20 cellular contexts compared by ENCODE assay signal in genomic region chr6:101832371-101832770, GRCh38.
A peak's percentile ranks its signal among the peaks of the same experiment; 100 is the strongest.
DNase-seq lines count a peak whose midpoint lies in the region; ATAC-seq and TF ChIP-seq lines count a peak whose summit lies in the region.
"Had no signal": no experiment of that assay in that cellular context is flagged by ENCODE, and none has a peak within 500 bp of the region (broad histone marks: within the 10 kb centered on the region; RNA-seq: fewer than 3 reads in every experiment).

No MANE protein-coding gene starts in this region.

- no peak for TF ChIP-seq CTCF in heart left ventricle (IDR thresholded peaks at IDR 0.05)
- no peak for TF ChIP-seq CTCF in upper lobe of left lung (IDR thresholded peaks at IDR 0.05)
- no peak for TF ChIP-seq CTCF in H9 (conservative IDR thresholded peaks at IDR 0.05)

- no peak overlapping the region for H2BK15ac ChIP-seq in H9 (ENCODE audit: low read depth, low read length)

- no peaks in the 10 kb centered on the region for H3K4me1 Mint-ChIP-seq in H9
- H3K4me1 Mint-ChIP-seq: CD14-positive monocyte, T-cell had no signal

- no peak overlapping the region for H3K4me3 ChIP-seq in heart left ventricle
- H3K4me3 ChIP-seq in upper lobe of left lung, result no peak overlapping the region
- no peak overlapping the region for H3K4me3 ChIP-seq in MG63
- H3K4me3 ChIP-seq: GM23248 had no signal

- peaks cover 0 to 17% (median 10%) of the 10 kb centered on the region in 3 experiments; a peak in 5 of 7 replicates for H3K36me3 Mint-ChIP-seq in H9 (ENCODE audit: insufficient read depth in 1 of 3, low read depth in 3 of 3)
- H3K36me3 Mint-ChIP-seq: CD14-positive monocyte, T-cell had no signal

- ATAC-seq in Right ventricle myocardium superior (ENCODE audit: poor library complexity), result peak; percentile 94
- peak in 3 of 4 donors; percentile 68 to 86 (median 78) for ATAC-seq in heart left ventricle
- ATAC-seq in upper lobe of left lung (ENCODE audit: low FRiP score in 2 of 2), result no peak
- ATAC-seq: Panc1, T-cell had no signal

- no peaks in the 10 kb centered on the region for H3K79me2 ChIP-seq in H9 (ENCODE audit: insufficient read depth, low read length)

- WGBS in heart left ventricle, 4 donors, result 37 to 44% (median 39%) methylated on average over 2 of the region's 2 CpGs
- 55 to 60% methylated on average over 2 of the region's 2 CpGs for WGBS in upper lobe of left lung, 2 donors
- WGBS in H9 (ENCODE audit: extremely low coverage, insufficient read length, low lambda C conversion rate), result no CpG with 5 or more reads among the region's 2 CpGs

- H3K14ac ChIP-seq in H9 (ENCODE audit: insufficient read depth, low read length), result no peak overlapping the region

- H3K79me1 ChIP-seq in H9 (ENCODE audit: insufficient read depth, low read depth, low read length, poor library complexity, severe bottlenecking), result no peaks in the 10 kb centered on the region

- H4K8ac ChIP-seq in H9 (replicated peaks; ENCODE audit: insufficient read length, low read depth, low read length), result no peak overlapping the region

- H4K5ac ChIP-seq in H9 (ENCODE audit: insufficient read length, low read depth, low read length), result no peak overlapping the region

- peak; percentile 61 for DNase-seq in Right ventricle myocardium superior
- no peak for DNase-seq in cardiac septum (ENCODE audit: low spot score)
- DNase-seq in NCI-H446 (lab: John Stamatoyannopoulos, UW), result peak; percentile 28 to 81
- peak in 3 of 5 donors; percentile 41 to 59 (median 44) for DNase-seq in heart left ventricle
- no peak for DNase-seq in upper lobe of left lung
- no peak for DNase-seq in MG63
- DNase-seq in H9, result no peak
- DNase-seq: ACHN, AML-193, GM23248, MV-4-11, NCI-H1436 treated with DMSO at 0.1 percent for 48 hours, NCI-H2081 treated with DMSO at 0.1 percent for 48 hours, NCI-H345, NCI-H774, SHP77, SK-N-SH, T-cell had no signal

- H3K4me2 ChIP-seq in H9 (ENCODE audit: insufficient read depth, insufficient read length, low read length), result no peak overlapping the region
- H3K4me2 ChIP-seq: SK-N-SH had no signal

- H2BK20ac ChIP-seq in H9 (ENCODE audit: low read depth, low read length, poor library complexity, severe bottlenecking), result no peak overlapping the region

- no peaks in the 10 kb centered on the region for H4K20me1 ChIP-seq in H9 (ENCODE audit: control insufficient read depth, insufficient read depth, insufficient read length)

- H3K36me3 ChIP-seq in heart left ventricle, result no peaks in the 10 kb centered on the region
- H3K36me3 ChIP-seq in upper lobe of left lung, result no peaks in the 10 kb centered on the region
- no peaks in the 10 kb centered on the region for H3K36me3 ChIP-seq in MG63

- intact Hi-C loops in Right ventricle myocardium superior (cut with DNase I), result no loop called here
- intact Hi-C loops in cardiac septum (cut with DNase I), result no loop called here
- intact Hi-C loops in heart left ventricle (cut with DNase I), result no loop called here

- H3K27me3 Mint-ChIP-seq in H9 (ENCODE audit: low read depth), result no peaks in the 10 kb centered on the region
- H3K27me3 Mint-ChIP-seq: T-cell had no signal

- no peak overlapping the region for H2BK5ac ChIP-seq in H9 (ENCODE audit: insufficient read length, low read length)

- TF ChIP-seq POLR2A in heart left ventricle (IDR thresholded peaks at IDR 0.05), result no peak
- no peak for TF ChIP-seq POLR2A in upper lobe of left lung (IDR thresholded peaks at IDR 0.05)

- H4K91ac ChIP-seq in H9 (ENCODE audit: insufficient read length, low read depth, low read length), result no peak overlapping the region

- H2BK12ac ChIP-seq in H9 (ENCODE audit: insufficient read length, low read depth, low read length), result no peak overlapping the region

- H3K23ac ChIP-seq in H9 (ENCODE audit: insufficient read length, low read depth, low read length), result no peak overlapping the region

- H3K27ac Mint-ChIP-seq in H9, result no peak overlapping the region
- H3K27ac Mint-ChIP-seq: CD14-positive monocyte, T-cell had no signal

- no peaks in the 10 kb centered on the region for H3K23me2 ChIP-seq in H9 (ENCODE audit: insufficient read length, low read depth, low read length, poor library complexity, severe bottlenecking)

- no peaks in the 10 kb centered on the region for H3K4me1 ChIP-seq in heart left ventricle
- H3K4me1 ChIP-seq in upper lobe of left lung, result no peaks in the 10 kb centered on the region
- no peaks in the 10 kb centered on the region for H3K4me1 ChIP-seq in H9 (ENCODE audit: insufficient read depth, low read length)

- no peak overlapping the region for H2AFZ ChIP-seq in H9 (ENCODE audit: low read length)
- H2AFZ ChIP-seq: GM23248 had no signal

- H3K9ac ChIP-seq in H9 (ENCODE audit: extremely low read depth, insufficient read length, low read length), result no peak overlapping the region
- H3K9ac ChIP-seq: GM23248, SK-N-SH had no signal

- H3K27ac ChIP-seq in heart left ventricle, result no peak overlapping the region
- H3K27ac ChIP-seq in upper lobe of left lung, result no peak overlapping the region
- H3K27ac ChIP-seq in H9 (ENCODE audit: insufficient read length, low read depth, low read length), result no peak overlapping the region
- H3K27ac ChIP-seq: GM23248 had no signal

- TF ChIP-seq EP300 in upper lobe of left lung (IDR thresholded peaks at IDR 0.05), result no peak

- H3K9me3 Mint-ChIP-seq in H9, result peaks cover 16 to 21% of the 10 kb centered on the region in 2 experiments; a peak in 4 of 5 replicates

- peaks cover 0 to 27% (median 5%) of the 10 kb centered on the region in 12 donors for H3K9me3 ChIP-seq in heart left ventricle
- H3K9me3 ChIP-seq in upper lobe of left lung, result peaks cover 0 to 2% (median 0%) of the 10 kb centered on the region in 4 donors
- peaks cover 8% of the 10 kb centered on the region; the same call in 1 of the 2 replicates for H3K9me3 ChIP-seq in MG63
- H3K9me3 ChIP-seq in H9 (ENCODE audit: control insufficient read depth, low read depth, low read length), result no peaks in the 10 kb centered on the region

- H2AK5ac ChIP-seq in H9 (ENCODE audit: insufficient read length, low read length), result no peak overlapping the region

- H3K27me3 ChIP-seq in heart left ventricle (no peaks in the 10 kb centered on the region), upper lobe of left lung (no peaks in the 10 kb centered on the region), MG63 (no peaks in the 10 kb centered on the region), H9 (ENCODE audit: insufficient read depth, low read length) (no peaks in the 10 kb centered on the region)

- no peak overlapping the region for H3K56ac ChIP-seq in H9 (ENCODE audit: insufficient read length, low read depth, low read length)

- no peak overlapping the region for H3K4ac ChIP-seq in H9 (ENCODE audit: low read depth, low read length)

- H3K18ac ChIP-seq in H9 (ENCODE audit: insufficient read length, low read depth, low read length), result no peak overlapping the region

- no peak overlapping the region for H3T11ph ChIP-seq in H9 (ENCODE audit: low read length)

- H3K4me3 Mint-ChIP-seq in H9, result no peak overlapping the region
- H3K4me3 Mint-ChIP-seq: CD14-positive monocyte, T-cell had no signal

- H2BK120ac ChIP-seq in H9 (ENCODE audit: low read depth, low read length, poor library complexity, severe bottlenecking), result no peak overlapping the region

Comparison
In these comparisons a context has a peak if more than half of its experiments do, and no peak if none do; other contexts are left out.
1. DNase-seq: peak in Right ventricle myocardium superior (single experiment), NCI-H446 (2 of 2) and heart left ventricle (3 of 5); none in cardiac septum (single experiment), upper lobe of left lung (0 of 2), MG63 (single experiment) and H9 (single experiment).
2. ATAC-seq: peak in Right ventricle myocardium superior (single experiment) and heart left ventricle (3 of 4); none in upper lobe of left lung (0 of 2).